In genomic region chr1:181106479-181106878, GRCh38 we compare ENCODE assay signal across 14 cellular contexts. TPM values are rescaled to one million over a fixed set of nuclear protein-coding genes. Genes with fewer than 3 reads are reported as not detected.
A peak's percentile ranks its signal among the peaks of the same experiment; 100 is the strongest.
DNase-seq lines count a peak whose midpoint lies in the region; ATAC-seq lines count a peak whose summit lies in the region.
"Had no signal": no experiment of that assay in that cellular context is flagged by ENCODE, and none has a peak within 500 bp of the region (broad histone marks: within the 10 kb centered on the region; RNA-seq: fewer than 3 reads in every experiment).

No MANE protein-coding gene starts in this region.

- no peaks in the 10 kb centered on the region for H3K36me3 ChIP-seq in iPS-18a (ENCODE audit: control insufficient read depth, low read depth, low read length)
- H3K36me3 ChIP-seq: ascending aorta had no signal

- no peak for ATAC-seq in activated T-cell treated with anti-CD3 and anti-CD28 coated beads, Interleukin-2, amount 50 U/mL, for 72 hours (replicated peaks in 1 of 2)
- ATAC-seq in stimulated activated effector memory CD8-positive, alpha-beta T cell treated with anti-CD3 and anti-CD28 coated beads, Interleukin-12 subunit alpha, Interleukin-12 subunit beta, amount 100 ng/mL, for 72 hours: no peak
- ATAC-seq in HG03108 (IDR thresholded peaks at IDR 0.05; ENCODE audit: unreplicated experiment): no peak
- ATAC-seq in HG02798 (IDR thresholded peaks at IDR 0.05; ENCODE audit: poor library complexity, unreplicated experiment): no peak
- ATAC-seq: HepG2 had no signal

- H3K9ac ChIP-seq in iPS-18a (ENCODE audit: low read length): no peak overlapping the region

- peaks cover 42% of the 10 kb centered on the region for H3K4me1 ChIP-seq in iPS-18a (ENCODE audit: control insufficient read depth, low read depth, low read length)

- peaks cover 42% of the 10 kb centered on the region for H3K27me3 Mint-ChIP-seq in activated T-cell treated with anti-CD3 and anti-CD28 coated beads, Interleukin-2, amount 50 U/mL, for 72 hours (ENCODE audit: low read depth)

- DNase-seq in activated T-cell treated with anti-CD3 and anti-CD28 coated beads, Interleukin-2, amount 50 U/mL, for 72 hours: no peak
- no peak for DNase-seq in activated T-cell treated with anti-CD3 and anti-CD28 coated beads, Interleukin-2, amount 50 U/mL, for 48 hours
- DNase-seq in UCSD-AML1 (lab: John Stamatoyannopoulos, UW; ENCODE audit: unreplicated experiment): peak; percentile 36
- DNase-seq in stimulated activated effector memory CD8-positive, alpha-beta T cell treated with anti-CD3 and anti-CD28 coated beads, Interleukin-12 subunit alpha, Interleukin-12 subunit beta, amount 100 ng/mL, for 72 hours (ENCODE audit: low spot score in 2 of 2): no peak
- DNase-seq in NCI-H524 (lab: John Stamatoyannopoulos, UW): no peak
- DNase-seq: activated CD4-positive, CD25-positive, alpha-beta regulatory T cell treated with anti-CD3 and anti-CD28 coated beads, Interleukin-2, amount 50 U/mL, for 72 hours; activated T-cell treated with anti-CD3 and anti-CD28 coated beads, Interleukin-2, amount 50 U/mL, for 24 hours; kidney glomerular epithelial cell; NCI-H1092 had no signal

- no peaks in the 10 kb centered on the region for H3K9me3 ChIP-seq in iPS-18a (ENCODE audit: control insufficient read depth, low read depth, low read length)
- H3K9me3 ChIP-seq: ascending aorta had no signal

- no peak overlapping the region for H3K27ac Mint-ChIP-seq in activated T-cell treated with anti-CD3 and anti-CD28 coated beads, Interleukin-2, amount 50 U/mL, for 72 hours
- H3K27ac Mint-ChIP-seq in stimulated activated effector memory CD8-positive, alpha-beta T cell treated with anti-CD3 and anti-CD28 coated beads, Interleukin-12 subunit alpha, Interleukin-12 subunit beta, amount 100 ng/mL, for 72 hours: no peak overlapping the region

- peaks cover 0 to 3% of the 10 kb centered on the region in 2 donors for H3K36me3 Mint-ChIP-seq in activated T-cell treated with anti-CD3 and anti-CD28 coated beads, Interleukin-2, amount 50 U/mL, for 72 hours (ENCODE audit: insufficient read depth in 2 of 2)
- H3K36me3 Mint-ChIP-seq in stimulated activated effector memory CD8-positive, alpha-beta T cell treated with anti-CD3 and anti-CD28 coated beads, Interleukin-12 subunit alpha, Interleukin-12 subunit beta, amount 100 ng/mL, for 72 hours: peaks cover 14% of the 10 kb centered on the region

- H3K27ac ChIP-seq in iPS-18a (ENCODE audit: low read length): no peak overlapping the region

- peaks cover 53% of the 10 kb centered on the region for H3K27me3 ChIP-seq in iPS-18a (ENCODE audit: control insufficient read depth, insufficient read depth, low read length)
- H3K27me3 ChIP-seq: ascending aorta had no signal

- peak overlapping the region; percentile 78 to 88 for H3K4me3 Mint-ChIP-seq in activated T-cell treated with anti-CD3 and anti-CD28 coated beads, Interleukin-2, amount 50 U/mL, for 72 hours
- peak overlapping the region; percentile 70 for H3K4me3 Mint-ChIP-seq in stimulated activated effector memory CD8-positive, alpha-beta T cell treated with anti-CD3 and anti-CD28 coated beads, Interleukin-12 subunit alpha, Interleukin-12 subunit beta, amount 100 ng/mL, for 72 hours

- H3K4me1 Mint-ChIP-seq in activated T-cell treated with anti-CD3 and anti-CD28 coated beads, Interleukin-2, amount 50 U/mL, for 72 hours (ENCODE audit: low read depth): peaks cover 49% of the 10 kb centered on the region
- H3K4me1 Mint-ChIP-seq in stimulated activated effector memory CD8-positive, alpha-beta T cell treated with anti-CD3 and anti-CD28 coated beads, Interleukin-12 subunit alpha, Interleukin-12 subunit beta, amount 100 ng/mL, for 72 hours: peaks cover 46% of the 10 kb centered on the region

- no peaks in the 10 kb centered on the region for H3K9me3 Mint-ChIP-seq in activated T-cell treated with anti-CD3 and anti-CD28 coated beads, Interleukin-2, amount 50 U/mL, for 72 hours
- H3K9me3 Mint-ChIP-seq in stimulated activated effector memory CD8-positive, alpha-beta T cell treated with anti-CD3 and anti-CD28 coated beads, Interleukin-12 subunit alpha, Interleukin-12 subunit beta, amount 100 ng/mL, for 72 hours: no peaks in the 10 kb centered on the region
- H3K9me3 Mint-ChIP-seq: activated T-cell treated with anti-CD3 and anti-CD28 coated beads, Interleukin-2, amount 50 U/mL, for 24 hours had no signal

- peak overlapping the region; percentile 49 for H3K4me3 ChIP-seq in iPS-18a (ENCODE audit: low read length)

RNA-seq across cellular contexts. Expression of gene IER5, which starts 18.0 kb away (rescaled TPM):
- 10 to 100 TPM; 71.8 to 72.2 TPM for total RNA-seq in activated T-cell treated with anti-CD3 and anti-CD28 coated beads, Interleukin-2, amount 50 U/mL, for 72 hours
